Comparison of ENCODE assay signal across 27 cellular contexts in genomic region chr18:78595924-78596573, GRCh38.
"Had no signal": no experiment of that assay in that cellular context is flagged by ENCODE, and none has a peak within 500 bp of the region (broad histone marks: within the 10 kb centered on the region; RNA-seq: fewer than 3 reads in every experiment).

No MANE protein-coding gene starts in this region.

- H3K9me3 Mint-ChIP-seq: natural killer cell treated with Interleukin-12 subunit alpha and Interleukin-12 subunit beta and Interleukin-15 and Interleukin-18, amount 100 ng/mL, for 72 hours; T-helper 2 cell treated with Interferon-gamma antibody and Interleukin-4, amounts not matched to agents 5 μg/mL and 100 μg/mL, for 36 hours had no signal

- H3K27ac ChIP-seq: breast epithelium, esophagus muscularis mucosa, foreskin keratinocyte, heart left ventricle, skin epidermis, thoracic aorta had no signal

- H3K27ac Mint-ChIP-seq: activated B cell treated with CpG ODN at 0.5 μM for 24 hours; activated CD4-positive, alpha-beta T cell treated with anti-CD3 and anti-CD28 coated beads for 36 hours; activated naive CD8-positive, alpha-beta T cell; activated T-cell treated with anti-CD3 and anti-CD28 coated beads, Interleukin-2, amount 50 U/mL, for 72 hours; immature natural killer cell; memory B cell; natural killer cell treated with Interleukin-12 subunit alpha and Interleukin-12 subunit beta and Interleukin-15 and Interleukin-18, amount 100 ng/mL, for 72 hours; stimulated activated effector memory CD8-positive, alpha-beta T cell treated with anti-CD3 and anti-CD28 coated beads, Interleukin-12 subunit alpha, Interleukin-12 subunit beta, amount 100 ng/mL, for 72 hours; stimulated activated naive CD8-positive, alpha-beta T cell treated with anti-CD3 and anti-CD28 coated beads, Interleukin-15, Interleukin-2, amounts not matched to agents 100 ng/mL and 50 ng/mL, for 24 hours; T-helper 2 cell treated with Interferon-gamma antibody and Interleukin-4, amounts not matched to agents 5 μg/mL and 100 μg/mL, for 36 hours had no signal

- H3K4me1 Mint-ChIP-seq: activated B cell treated with CpG ODN at 0.5 μM for 24 hours; activated CD4-positive, alpha-beta T cell treated with anti-CD3 and anti-CD28 coated beads for 36 hours; central memory CD8-positive, alpha-beta T cell; immature natural killer cell; memory B cell; stimulated activated effector memory CD8-positive, alpha-beta T cell treated with anti-CD3 and anti-CD28 coated beads, Interleukin-12 subunit alpha, Interleukin-12 subunit beta, amount 100 ng/mL, for 72 hours had no signal

- H3K4me3 Mint-ChIP-seq: activated B cell treated with CpG ODN at 0.5 μM for 24 hours; activated CD4-positive, alpha-beta T cell treated with anti-CD3 and anti-CD28 coated beads for 36 hours; activated naive CD8-positive, alpha-beta T cell; activated T-cell treated with anti-CD3 and anti-CD28 coated beads, Interleukin-2, amount 50 U/mL, for 72 hours; central memory CD8-positive, alpha-beta T cell; immature natural killer cell; memory B cell; natural killer cell treated with Interleukin-12 subunit alpha and Interleukin-12 subunit beta and Interleukin-15 and Interleukin-18, amount 100 ng/mL, for 72 hours; stimulated activated effector memory CD8-positive, alpha-beta T cell treated with anti-CD3 and anti-CD28 coated beads, Interleukin-12 subunit alpha, Interleukin-12 subunit beta, amount 100 ng/mL, for 72 hours; stimulated activated naive CD8-positive, alpha-beta T cell treated with anti-CD3 and anti-CD28 coated beads, Interleukin-15, Interleukin-2, amounts not matched to agents 100 ng/mL and 50 ng/mL, for 24 hours; T-helper 2 cell treated with Interferon-gamma antibody and Interleukin-4, amounts not matched to agents 5 μg/mL and 100 μg/mL, for 36 hours had no signal

- H3K27me3 ChIP-seq: breast epithelium, esophagus muscularis mucosa, foreskin keratinocyte, heart left ventricle had no signal

- ATAC-seq: activated CD4-positive, alpha-beta T cell treated with anti-CD3 and anti-CD28 coated beads for 36 hours; activated T-cell treated with anti-CD3 and anti-CD28 coated beads, Interleukin-2, amount 50 U/mL, for 72 hours; foreskin keratinocyte; heart left ventricle; mucosa of descending colon; natural killer cell treated with Interleukin-12 subunit alpha and Interleukin-12 subunit beta and Interleukin-15 and Interleukin-18, amount 100 ng/mL, for 72 hours; sciatic nerve; stimulated activated effector memory CD8-positive, alpha-beta T cell treated with anti-CD3 and anti-CD28 coated beads, Interleukin-12 subunit alpha, Interleukin-12 subunit beta, amount 100 ng/mL, for 72 hours had no signal

- H3K27me3 Mint-ChIP-seq: activated B cell treated with CpG ODN at 0.5 μM for 24 hours; activated CD4-positive, alpha-beta T cell treated with anti-CD3 and anti-CD28 coated beads for 36 hours; activated naive CD8-positive, alpha-beta T cell; central memory CD8-positive, alpha-beta T cell; memory B cell; stimulated activated naive CD8-positive, alpha-beta T cell treated with anti-CD3 and anti-CD28 coated beads, Interleukin-15, Interleukin-2, amounts not matched to agents 100 ng/mL and 50 ng/mL, for 24 hours had no signal

- DNase-seq: activated B cell treated with CpG ODN at 0.5 μM for 24 hours; activated CD4-positive, alpha-beta T cell treated with anti-CD3 and anti-CD28 coated beads for 36 hours; activated effector memory CD4-positive, alpha-beta T cell treated with Interleukin-2 at 50 U/mL for 16 hours; activated naive CD4-positive, alpha-beta T cell treated with Interleukin-2 at 50 U/mL for 16 hours; activated T-cell treated with anti-CD3 and anti-CD28 coated beads for 4 hours; activated T-cell treated with anti-CD3 and anti-CD28 coated beads, Interleukin-2, amount 50 U/mL, for 72 hours; dermis blood vessel endothelial cell; effector CD4-positive, alpha-beta T cell; heart left ventricle; hypothalamus; immature natural killer cell; mucosa of descending colon; stimulated activated CD4-positive, alpha-beta T cell treated with anti-CD3 and anti-CD28 coated beads, Interleukin-4, amount 100 ng/mL, for 24 hours; T-helper 1 cell had no signal

- H3K36me3 ChIP-seq: breast epithelium, esophagus muscularis mucosa, heart left ventricle, thoracic aorta had no signal

- H3K4me3 ChIP-seq: breast epithelium, esophagus muscularis mucosa, heart left ventricle, mucosa of descending colon, skin epidermis, thoracic aorta had no signal

- H3K4me1 ChIP-seq: breast epithelium, foreskin keratinocyte, heart left ventricle had no signal

- H3K9me3 ChIP-seq: thoracic aorta had no signal

- H3K36me3 Mint-ChIP-seq: activated naive CD8-positive, alpha-beta T cell; immature natural killer cell; memory B cell; stimulated activated effector memory CD8-positive, alpha-beta T cell treated with anti-CD3 and anti-CD28 coated beads, Interleukin-12 subunit alpha, Interleukin-12 subunit beta, amount 100 ng/mL, for 72 hours had no signal
